35 cellular contexts compared by ENCODE assay signal in genomic region chr11:26688701-26689100, GRCh38. TPM values are rescaled to one million over a fixed set of nuclear protein-coding genes. Genes with fewer than 3 reads are reported as not detected.
"Had no signal": no experiment of that assay in that cellular context is flagged by ENCODE, and none has a peak within 500 bp of the region (broad histone marks: within the 10 kb centered on the region; RNA-seq: fewer than 3 reads in every experiment).

No MANE protein-coding gene starts in this region.

- ATAC-seq: left colon; left lung; lower lobe of right lung; natural killer cell; right lobe of liver; stimulated activated memory B cell treated with anti-CD40 and anti-IgM and Interleukin-4, amounts not matched to agents 10 μg/mL and 1 μg/mL and 100 μg/mL, for 72 hours; stimulated activated naive CD8-positive, alpha-beta T cell treated with anti-CD3 and anti-CD28 coated beads, Interleukin-15, Interleukin-2, amounts not matched to agents 100 U/mL and 50 U/mL, for 24 hours had no signal

- H3K4me3 Mint-ChIP-seq: immature natural killer cell; mesothelial cell of epicardium; naive B cell; natural killer cell; nephron progenitor cell; neural progenitor cell; stimulated activated memory B cell treated with anti-CD40 and anti-IgM and Interleukin-4, amounts not matched to agents 10 μg/mL and 1 μg/mL and 100 μg/mL, for 72 hours had no signal

- H3K9me3 Mint-ChIP-seq: mesothelial cell of epicardium, naive B cell, nephron progenitor cell, neural progenitor cell had no signal

- H3K4me1 Mint-ChIP-seq: immature natural killer cell; mesothelial cell of epicardium; naive B cell; natural killer cell; nephron progenitor cell; neural progenitor cell; stimulated activated memory B cell treated with anti-CD40 and anti-IgM and Interleukin-4, amounts not matched to agents 10 μg/mL and 1 μg/mL and 100 μg/mL, for 72 hours had no signal

- H3K4me1 ChIP-seq: left lung, lower lobe of right lung, neural progenitor cell, right atrium auricular region, right lobe of liver, stomach, testis, thyroid gland, transverse colon, upper lobe of left lung, vagina had no signal

- DNase-seq: hypothalamus; immature natural killer cell; left colon; lower lobe of right lung; mesendoderm; naive B cell; natural killer cell; nephron progenitor cell; occipital lobe; ovary; right lobe of liver; stimulated activated CD4-positive, alpha-beta T cell treated with anti-CD3 and anti-CD28 coated beads, Interleukin-1b, Interleukin-23, amount 100 ng/mL, for 48 hours; stimulated activated CD4-positive, alpha-beta T cell treated with anti-CD3 and anti-CD28 coated beads, Interleukin-2, amount 100 ng/mL, for 48 hours; stimulated activated CD4-positive, alpha-beta T cell treated with anti-CD3 and anti-CD28 coated beads, Interleukin-4, amount 100 ng/mL, for 4 hours; stimulated activated CD8-positive, alpha-beta memory T cell treated with anti-CD3 and anti-CD28 coated beads, Interleukin-4, amount 100 ng/mL, for 48 hours; stimulated activated naive CD8-positive, alpha-beta T cell treated with anti-CD3 and anti-CD28 coated beads, Interleukin-15, Interleukin-2, amounts not matched to agents 100 U/mL and 50 U/mL, for 24 hours; stomach; testis; thyroid gland; transverse colon; upper lobe of left lung had no signal

- H3K9me3 ChIP-seq: left lung, lower lobe of right lung, neutrophil, ovary, right atrium auricular region, right lobe of liver, stomach, testis, thyroid gland, transverse colon, upper lobe of left lung, vagina had no signal

- H3K36me3 Mint-ChIP-seq: immature natural killer cell; mesothelial cell of epicardium; naive B cell; natural killer cell; neural progenitor cell; stimulated activated memory B cell treated with anti-CD40 and anti-IgM and Interleukin-4, amounts not matched to agents 10 μg/mL and 1 μg/mL and 100 μg/mL, for 72 hours had no signal

- FAIRE-seq: islet of Langerhans, kidney had no signal

- H3K27me3 ChIP-seq: left lung, neural progenitor cell, neutrophil, ovary, right atrium auricular region, right lobe of liver, stomach, testis, thyroid gland, transverse colon, upper lobe of left lung, vagina had no signal

- H2AFZ ChIP-seq: neural progenitor cell had no signal

- H3K9ac ChIP-seq: neural progenitor cell had no signal

- H3K27me3 Mint-ChIP-seq: naive B cell; progenitor cell of endocrine pancreas; stimulated activated memory B cell treated with anti-CD40 and anti-IgM and Interleukin-4, amounts not matched to agents 10 μg/mL and 1 μg/mL and 100 μg/mL, for 72 hours had no signal

- H3K4me2 ChIP-seq: neural progenitor cell, smooth muscle cell had no signal

- H3K27ac Mint-ChIP-seq: immature natural killer cell; mesothelial cell of epicardium; naive B cell; natural killer cell; nephron progenitor cell; neural progenitor cell; progenitor cell of endocrine pancreas; stimulated activated memory B cell treated with anti-CD40 and anti-IgM and Interleukin-4, amounts not matched to agents 10 μg/mL and 1 μg/mL and 100 μg/mL, for 72 hours had no signal

- H3K27ac ChIP-seq: left lung, lower lobe of right lung, neural progenitor cell, neutrophil, ovary, right atrium auricular region, right lobe of liver, stomach, testis, thyroid gland, transverse colon, upper lobe of left lung, vagina had no signal

- H3K36me3 ChIP-seq: left lung, lower lobe of right lung, neural progenitor cell, neutrophil, ovary, right atrium auricular region, right lobe of liver, stomach, thyroid gland, transverse colon, upper lobe of left lung, vagina had no signal

- H3K4me3 ChIP-seq: left lung, lower lobe of right lung, neural progenitor cell, ovary, right atrium auricular region, right lobe of liver, smooth muscle cell, stomach, testis, thyroid gland, transverse colon, upper lobe of left lung, vagina had no signal

RNA-seq across cellular contexts. Expression of gene SLC5A12, which starts 33.2 kb away (rescaled TPM):
- total RNA-seq: left lung, lower lobe of right lung, mononuclear cell, natural killer cell, pulmonary artery endothelial cell, skeletal muscle tissue, thyroid gland, upper lobe of left lung, vagina had no signal
